Comparison of ENCODE assay signal across 2 cellular contexts in genomic region chr5:126645132-126645531, GRCh38.
TF ChIP-seq lines count a peak whose summit lies in the region.

No MANE protein-coding gene starts in this region.

TF ChIP-seq in HepG2, 621 proteins besides CTCF, POLR2A, EP300 and RAD21:
- TF ChIP-seq ZNF317 (CRISPR knock-in tag; IDR thresholded peaks at IDR 0.05): peak; percentile 99
- no peak for TF ChIP-seq PHF8 (CRISPR knock-in tag; IDR thresholded peaks at IDR 0.05)

TF ChIP-seq in GM12878, 131 proteins besides CTCF, POLR2A, EP300 and RAD21:
- TF ChIP-seq SMAD5 (IDR thresholded peaks at IDR 0.05; ENCODE audit: low read depth): no peak
- TF ChIP-seq SIN3A (IDR thresholded peaks at IDR 0.05; ENCODE audit: low read depth, low read length): no peak
- TF ChIP-seq ZNF274 (IDR thresholded peaks at IDR 0.05; ENCODE audit: insufficient read depth, insufficient read length): no peak
- no peak for TF ChIP-seq SUPT20H (IDR thresholded peaks at IDR 0.05; ENCODE audit: borderline replicate concordance, control insufficient read depth, low read depth, low read length)
- TF ChIP-seq CBX5 (IDR thresholded peaks at IDR 0.05; ENCODE audit: low read depth): peak; percentile 89; the same call in 1 of the 2 replicates
- no peak for TF ChIP-seq POLR2AphosphoS5 (IDR thresholded peaks at IDR 0.05; ENCODE audit: low read length)
- TF ChIP-seq RUNX3 (IDR thresholded peaks at IDR 0.05; ENCODE audit: low read length): no peak
